ENCODE assay signal across 24 cellular contexts in genomic region chr6:29984992-29985391, GRCh38.
"Had no signal": no experiment of that assay in that cellular context is flagged by ENCODE, and none has a peak within 500 bp of the region (broad histone marks: within the 10 kb centered on the region; RNA-seq: fewer than 3 reads in every experiment).

No MANE protein-coding gene starts in this region.

- H3K4me3 Mint-ChIP-seq: dendritic cell treated with granulocyte-macrophage colony-stimulating factor and Interleukin-4, amounts not matched to agents 40 ng/mL and 50 ng/mL, for 4 days; effector memory CD8-positive, alpha-beta T cell; endodermal cell; naive thymus-derived CD4-positive, alpha-beta T cell had no signal

- H3K27ac Mint-ChIP-seq: dendritic cell treated with granulocyte-macrophage colony-stimulating factor and Interleukin-4, amounts not matched to agents 40 ng/mL and 50 ng/mL, for 4 days; effector memory CD8-positive, alpha-beta T cell; endodermal cell had no signal

- H3K4me1 Mint-ChIP-seq: endodermal cell; naive thymus-derived CD4-positive, alpha-beta T cell had no signal

- H3K9me3 ChIP-seq: colonic mucosa, esophagus squamous epithelium, gastrocnemius medialis, heart right ventricle, left lung, lower lobe of right lung had no signal

- H3K27me3 ChIP-seq: colonic mucosa, gastrocnemius medialis, heart right ventricle, left lung had no signal

- H3K9me3 Mint-ChIP-seq: dendritic cell treated with granulocyte-macrophage colony-stimulating factor and Interleukin-4, amounts not matched to agents 40 ng/mL and 50 ng/mL, for 4 days; effector memory CD8-positive, alpha-beta T cell; endodermal cell had no signal

- H3K36me3 ChIP-seq: colonic mucosa, esophagus squamous epithelium, gastrocnemius medialis, heart right ventricle, left lung, lower lobe of right lung had no signal

- H3K4me1 ChIP-seq: colonic mucosa, esophagus squamous epithelium, gastrocnemius medialis, left lung, lower lobe of right lung had no signal

- H3K4me3 ChIP-seq: colonic mucosa, esophagus squamous epithelium, gastrocnemius medialis, heart right ventricle, left lung, lower lobe of right lung had no signal

- H3K27ac ChIP-seq: colonic mucosa, epithelial cell of prostate, esophagus squamous epithelium, gastrocnemius medialis, heart right ventricle, left lung, lower lobe of right lung had no signal

- ATAC-seq: effector memory CD8-positive, alpha-beta T cell; esophagus mucosa; gastrocnemius medialis; heart right ventricle; left cardiac atrium; left lung; left ventricle myocardium superior; lower lobe of right lung; naive thymus-derived CD4-positive, alpha-beta T cell had no signal

- H3K27me3 Mint-ChIP-seq: effector memory CD8-positive, alpha-beta T cell had no signal

- DNase-seq: colonic mucosa; cortex of kidney; effector CD8-positive, alpha-beta T cell; effector memory CD8-positive, alpha-beta T cell; endodermal cell; erythroblast; esophagus squamous epithelium; foreskin fibroblast; foreskin melanocyte; gastrocnemius medialis; glutamatergic neuron; head of caudate nucleus; heart right ventricle; hippocampal formation; left cardiac atrium; left lung; left ventricle myocardium superior; lower lobe of right lung; mesenchymal stem cell; midbrain; naive thymus-derived CD4-positive, alpha-beta T cell had no signal
